21 cellular contexts compared by ENCODE assay signal in the genomic region with DNA sequence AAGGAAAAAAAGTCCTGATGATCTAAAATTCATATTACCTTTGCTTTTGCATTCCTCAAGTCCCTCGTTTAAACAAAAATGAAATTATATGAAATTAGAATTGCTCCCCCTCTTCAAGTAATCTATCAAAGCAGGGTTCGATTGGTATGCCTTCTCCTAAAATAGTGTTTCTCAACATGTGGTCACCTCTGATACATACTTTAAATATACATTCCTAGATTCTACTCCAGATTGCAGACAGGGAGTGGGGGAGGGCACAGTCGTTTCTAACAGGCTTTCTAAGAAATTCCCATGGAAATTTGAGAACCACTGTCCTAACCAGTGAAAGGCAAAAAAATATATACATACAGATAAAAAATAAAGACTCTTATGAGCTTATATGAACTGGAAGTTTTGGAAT. TPM values are rescaled to one million over a fixed set of nuclear protein-coding genes. Genes with fewer than 3 reads are reported as not detected.
DNase-seq lines count a peak whose midpoint lies in the region; ATAC-seq and TF ChIP-seq lines count a peak whose summit lies in the region.
"Had no signal": no experiment of that assay in that cellular context is flagged by ENCODE, and none has a peak within 500 bp of the region (broad histone marks: within the 10 kb centered on the region; RNA-seq: fewer than 3 reads in every experiment).

No MANE protein-coding gene starts in this region.

- H3K9ac ChIP-seq in GM23248 (no peak overlapping the region), adipocyte (ENCODE audit: low read length) (no peak overlapping the region), mesenchymal stem cell (ENCODE audit: low read length) (no peak overlapping the region)

- H3K27ac ChIP-seq in GM23248 (no peak overlapping the region), dorsolateral prefrontal cortex (peak overlapping the region in 35 of 59 donors; percentile 4 to 84 (median 45)), mesenchymal stem cell (ENCODE audit: low read length, poor library complexity, severe bottlenecking) (no peak overlapping the region)
- H3K27ac ChIP-seq: Peyer's patch, SK-N-MC had no signal

- no peak overlapping the region for H2AK5ac ChIP-seq in mesenchymal stem cell (ENCODE audit: low read length, severe bottlenecking)

- no peak overlapping the region for H2BK120ac ChIP-seq in mesenchymal stem cell (ENCODE audit: low read depth, low read length)

- intact Hi-C loops in dorsolateral prefrontal cortex (cut with DNase I): no loop called here

- H3K4me2 ChIP-seq in GM23248 (ENCODE audit: unreplicated experiment) (no peak overlapping the region), mesenchymal stem cell (ENCODE audit: low read length, poor library complexity, severe bottlenecking) (no peak overlapping the region)

- no peak for TF ChIP-seq CTCF in dorsolateral prefrontal cortex (IDR thresholded peaks at IDR 0.05 in 54 of 56, conservative IDR thresholded peaks at IDR 0.05 in 2 of 56; ENCODE audit: low read depth in 1 of 56, partially characterized antibody in 56 of 56)

- H2BK12ac ChIP-seq in mesenchymal stem cell (ENCODE audit: low read length in 2 of 2): no peak overlapping the region

- H4K91ac ChIP-seq in mesenchymal stem cell (ENCODE audit: low read length): no peak overlapping the region

- H3K4me3 ChIP-seq in GM23248: no peak overlapping the region
- no peak overlapping the region for H3K4me3 ChIP-seq in adipocyte (ENCODE audit: low read length)
- H3K4me3 ChIP-seq in dorsolateral prefrontal cortex: no peak overlapping the region
- H3K4me3 ChIP-seq in mesenchymal stem cell (ENCODE audit: insufficient read depth in 1 of 2, low read depth in 1 of 2, low read length in 2 of 2): no peak overlapping the region
- H3K4me3 ChIP-seq: MG63, Peyer's patch, SK-N-MC had no signal

- H2BK15ac ChIP-seq in mesenchymal stem cell (ENCODE audit: low read depth, poor library complexity, severe bottlenecking): no peak overlapping the region

- in situ Hi-C loops in GM23248 (cut with MboI): no loop called here

- H3K27me3 ChIP-seq in GM23248 (replicated peaks; ENCODE audit: insufficient read depth): no peaks in the 10 kb centered on the region
- H3K27me3 ChIP-seq in adipocyte (replicated peaks; ENCODE audit: control insufficient read depth, insufficient read depth, low read length): no peaks in the 10 kb centered on the region
- no peaks in the 10 kb centered on the region for H3K27me3 ChIP-seq in dorsolateral prefrontal cortex
- no peaks in the 10 kb centered on the region for H3K27me3 ChIP-seq in mesenchymal stem cell (ENCODE audit: control insufficient read depth in 1 of 2, insufficient read depth in 1 of 2, low read length in 2 of 2)
- H3K27me3 ChIP-seq: BE2C, MG63, Peyer's patch had no signal

- no peaks in the 10 kb centered on the region for H4K20me1 ChIP-seq in GM23248 (ENCODE audit: insufficient read depth)

- no peaks in the 10 kb centered on the region for H3K79me2 ChIP-seq in GM23248 (ENCODE audit: insufficient read depth)

- no peak overlapping the region for H3K14ac ChIP-seq in mesenchymal stem cell (ENCODE audit: low read length in 2 of 2)

- H2BK5ac ChIP-seq in mesenchymal stem cell (ENCODE audit: low read depth, low read length, poor library complexity, severe bottlenecking): no peak overlapping the region

- H3K9me3 ChIP-seq in GM23248 (ENCODE audit: low read depth): no peaks in the 10 kb centered on the region
- no peaks in the 10 kb centered on the region for H3K9me3 ChIP-seq in adipocyte (ENCODE audit: control insufficient read depth, low read length)
- no peaks in the 10 kb centered on the region for H3K9me3 ChIP-seq in mesenchymal stem cell (ENCODE audit: control insufficient read depth, low read length)
- H3K9me3 ChIP-seq: BE2C, MG63, Peyer's patch had no signal

- H3K4me1 ChIP-seq in GM23248 (ENCODE audit: insufficient read depth) (peaks cover 15% of the 10 kb centered on the region), adipocyte (ENCODE audit: control insufficient read depth, insufficient read depth, low read length) (no peaks in the 10 kb centered on the region), mesenchymal stem cell (ENCODE audit: control insufficient read depth, insufficient read depth, low read depth, low read length) (peaks cover 3% of the 10 kb centered on the region)
- H3K4me1 ChIP-seq: BE2C, Peyer's patch had no signal

- ATAC-seq in GM21360 (IDR thresholded peaks at IDR 0.05; ENCODE audit: unreplicated experiment) (no peak), HG03196 (IDR thresholded peaks at IDR 0.05; ENCODE audit: unreplicated experiment) (no peak)
- ATAC-seq: HepG2, Right ventricle myocardium inferior had no signal

- H3K4ac ChIP-seq in mesenchymal stem cell (ENCODE audit: low read depth in 1 of 2, low read length in 2 of 2): no peak overlapping the region

- no peaks in the 10 kb centered on the region for H3K79me1 ChIP-seq in mesenchymal stem cell (replicated peaks; ENCODE audit: low read length, poor library complexity, severe bottlenecking)

- no peak overlapping the region for H4K8ac ChIP-seq in mesenchymal stem cell (ENCODE audit: low read length)

- no peak overlapping the region for H3K23ac ChIP-seq in mesenchymal stem cell (ENCODE audit: low read length in 2 of 2)

- H3K18ac ChIP-seq in mesenchymal stem cell (ENCODE audit: low read depth in 1 of 2, low read length in 2 of 2): no peak overlapping the region

- no peaks in the 10 kb centered on the region for H3F3A ChIP-seq in GM23248 (ENCODE audit: insufficient read depth)

- no peaks in the 10 kb centered on the region for H3K9me2 ChIP-seq in GM23248 (ENCODE audit: insufficient read depth)

- H3K36me3 ChIP-seq in GM23248 (ENCODE audit: low read depth) (no peaks in the 10 kb centered on the region), adipocyte (ENCODE audit: control insufficient read depth, insufficient read depth, low read length, severe bottlenecking) (no peaks in the 10 kb centered on the region), mesenchymal stem cell (ENCODE audit: control insufficient read depth in 1 of 2, insufficient read depth in 2 of 2, low read depth in 1 of 2, low read length in 2 of 2) (no peaks in the 10 kb centered on the region)
- H3K36me3 ChIP-seq: BE2C, MG63, Peyer's patch had no signal

- H2AFZ ChIP-seq in GM23248: peak overlapping the region; percentile 36; the same call in 1 of the 2 replicates
- H2AFZ ChIP-seq in mesenchymal stem cell (ENCODE audit: low read depth, low read length): no peak overlapping the region

- DNase-seq in GM23248 (peak; percentile 45), adipocyte (ENCODE audit: low read depth) (peak; percentile 56), dorsolateral prefrontal cortex (no peak), mesenchymal stem cell (peak; percentile 21), NCI-H1436 (lab: John Stamatoyannopoulos, UW) (no peak)
- DNase-seq: ACHN; BE2C; CD4-positive, alpha-beta T cell; DND-41; GOT3; MG63; NCI-H1092 treated with DMSO at 0.1 percent for 48 hours; NCI-H1694; NCI-H2227 treated with DMSO at 0.1 percent for 48 hours; NCI-H524; Peyer's patch had no signal

- 38 to 41% methylated on average over 3 of the region's 3 CpGs for WGBS in GM23248 (ENCODE audit: low coverage in 1 of 2, low lambda C conversion rate in 2 of 2, missing lambda C conversion rate in 2 of 2), 2 experiments
- 100% methylated on average over 1 of the region's 3 CpGs for WGBS in mesenchymal stem cell

RNA-seq across cellular contexts. Expression of gene IRAG1, which starts 22.6 kb away (rescaled TPM):
- 5.9 and 6.7 TPM in 2 replicates for total RNA-seq in GM23248 (2014; rRNA removed; shearing (Covaris generic))
- 4.5 and 5.3 TPM in 2 replicates for polyA plus RNA-seq in GM23248 (2016; fragmentation: Nextera tagmentation; extraction: Ambion mirVana)
- 100 to 1,000 TPM in 18 of 120 experiments, 10 to 100 TPM in 102; 39.1 to 210 (median 73.5) TPM for total RNA-seq in dorsolateral prefrontal cortex
- 21.1 TPM for polyA plus RNA-seq in mesenchymal stem cell (2013, experiment 1 of 2)
- 20.4 TPM for polyA plus RNA-seq in mesenchymal stem cell (2013, experiment 2 of 2)
- total RNA-seq: CD4-positive, alpha-beta T cell had no signal

RNA-seq across cellular contexts. Expression of gene CTR9, which starts 34.9 kb away (rescaled TPM):
- total RNA-seq in GM23248 (2014; rRNA removed; shearing (Covaris generic)): 20.2 and 24.4 TPM in 2 replicates
- 29.9 and 32.3 TPM in 2 replicates for polyA plus RNA-seq in GM23248 (2016; fragmentation: Nextera tagmentation; extraction: Ambion mirVana)
- 10 to 100 TPM; 20.3 to 43.5 (median 27.9) TPM for total RNA-seq in dorsolateral prefrontal cortex
- polyA plus RNA-seq in mesenchymal stem cell (2013, experiment 1 of 2): 25.8 TPM
- 25.4 TPM for polyA plus RNA-seq in mesenchymal stem cell (2013, experiment 2 of 2)

Comparison
In these comparisons a context has a peak if more than half of its experiments do, and no peak if none do; other contexts are left out.
1. DNase-seq: peak in GM23248 (single experiment), adipocyte (single experiment) and mesenchymal stem cell (single experiment); none in dorsolateral prefrontal cortex (0 of 10) and NCI-H1436 (single experiment).
2. H3K27ac ChIP-seq: peak in dorsolateral prefrontal cortex (35 of 59); none in GM23248 (single experiment) and mesenchymal stem cell (single experiment).